1 cellular context compared by ENCODE assay signal in the genomic region with DNA sequence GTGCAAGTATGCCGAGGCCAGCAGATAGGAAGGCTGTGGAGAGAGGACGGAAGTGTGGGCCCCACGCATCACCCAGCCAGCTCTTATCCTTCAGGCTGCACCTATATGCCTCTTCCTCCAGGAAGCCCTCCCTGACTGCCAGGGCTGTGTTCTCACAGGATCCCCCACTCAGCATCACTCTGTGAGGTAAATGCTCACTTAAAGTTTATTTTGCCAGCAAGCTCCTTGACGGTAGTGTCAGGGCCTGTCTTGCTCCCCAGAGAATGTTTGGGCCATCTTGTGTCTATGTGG.
TF ChIP-seq lines count a peak whose summit lies in the region.

No MANE protein-coding gene starts in this region.

TF ChIP-seq in GM23338, 12 proteins besides CTCF, POLR2A, EP300 and RAD21 (continued from another document):
- TF ChIP-seq ZNF114 (CRISPR knock-in tag; IDR thresholded peaks at IDR 0.05): no peak
- TF ChIP-seq JUNB (IDR thresholded peaks at IDR 0.05; ENCODE audit: unreplicated experiment): no peak
